Comparison of ENCODE assay signal across 14 cellular contexts in genomic region chr19:11269408-11269807, GRCh38. TPM values are rescaled to one million over a fixed set of nuclear protein-coding genes. Genes with fewer than 3 reads are reported as not detected.
DNase-seq lines count a peak whose midpoint lies in the region; ATAC-seq, FAIRE-seq and TF ChIP-seq lines count a peak whose summit lies in the region.
"Had no signal": no experiment of that assay in that cellular context is flagged by ENCODE, and none has a peak within 500 bp of the region (broad histone marks: within the 10 kb centered on the region; RNA-seq: fewer than 3 reads in every experiment).

No MANE protein-coding gene starts in this region.

- H3K36me3 Mint-ChIP-seq in stimulated activated effector memory CD8-positive, alpha-beta T cell treated with anti-CD3 and anti-CD28 coated beads, Interleukin-12 subunit alpha, Interleukin-12 subunit beta, amount 100 ng/mL, for 72 hours: no peaks in the 10 kb centered on the region
- H3K36me3 Mint-ChIP-seq: natural killer cell treated with Interleukin-12 subunit alpha and Interleukin-12 subunit beta and Interleukin-15 and Interleukin-18, amount 100 ng/mL, for 72 hours had no signal

- no peak overlapping the region for H3K27ac Mint-ChIP-seq in stimulated activated effector memory CD8-positive, alpha-beta T cell treated with anti-CD3 and anti-CD28 coated beads, Interleukin-12 subunit alpha, Interleukin-12 subunit beta, amount 100 ng/mL, for 72 hours
- H3K27ac Mint-ChIP-seq: natural killer cell treated with Interleukin-12 subunit alpha and Interleukin-12 subunit beta and Interleukin-15 and Interleukin-18, amount 100 ng/mL, for 72 hours had no signal

- BruUV-seq in K562 (replicated peaks; lab: Mats Ljungman, UMichigan) (no TSS peak), OCI-LY7 (replicated peaks; lab: Mats Ljungman, UMichigan) (no TSS peak)

- no peak for TF ChIP-seq CTCF in GM13976 (IDR thresholded peaks at IDR 0.05; ENCODE audit: borderline replicate concordance, control extremely low read depth, extremely low read depth, insufficient read depth, missing control alignments)
- no peak for TF ChIP-seq CTCF in K562 (IDR thresholded peaks at IDR 0.05 in 2 of 3, conservative IDR thresholded peaks at IDR 0.05 in 1 of 3; ENCODE audit: insufficient read depth in 2 of 3, low read depth in 1 of 3, low read length in 3 of 3)
- no peak for TF ChIP-seq CTCF in OCI-LY7 (conservative IDR thresholded peaks at IDR 0.05; ENCODE audit: low read length)

- no peaks in the 10 kb centered on the region for H3K9me2 ChIP-seq in OCI-LY7 (ENCODE audit: insufficient read depth, low read length)

- no peak for TF ChIP-seq EP300 in K562 (IDR thresholded peaks at IDR 0.05; ENCODE audit: low read length)

- FAIRE-seq in K562 (lab: Jason Lieb, UNC): no peak

- DNase-seq in GM13976 (ENCODE audit: low spot score) (peak; percentile 16), K562 (ENCODE audit: extremely low read depth in 1 of 4, low spot score in 3 of 4) (peak in 3 of 4 experiments; percentile 8 to 40 (median 38)), glomerular endothelial cell (ENCODE audit: extremely low read depth, low read depth, low spot score) (peak; percentile 75), pulmonary artery endothelial cell (ENCODE audit: low read depth, low spot score) (peak; percentile 68), OCI-LY7 (ENCODE audit: low spot score) (no peak), COR-L47 (lab: John Stamatoyannopoulos, UW) (no peak)
- DNase-seq in stimulated activated effector memory CD8-positive, alpha-beta T cell treated with anti-CD3 and anti-CD28 coated beads, Interleukin-12 subunit alpha, Interleukin-12 subunit beta, amount 100 ng/mL, for 72 hours (ENCODE audit: low spot score in 2 of 2): no peak
- DNase-seq: activated CD4-positive, alpha-beta T cell treated with anti-CD3 and anti-CD28 coated beads, Interleukin-2, amount 50 U/mL, for 1 hour; stimulated activated naive CD8-positive, alpha-beta T cell treated with anti-CD3 and anti-CD28 coated beads, Interleukin-15, Interleukin-2, amounts not matched to agents 100 U/mL and 50 U/mL, for 24 hours had no signal

- no peak for TF ChIP-seq RAD21 in K562 (CRISPR knock-in tag; conservative IDR thresholded peaks at IDR 0.05 in 1 of 2, IDR thresholded peaks at IDR 0.05 in 1 of 2)

- no peaks in the 10 kb centered on the region for H3K9me3 Mint-ChIP-seq in stimulated activated effector memory CD8-positive, alpha-beta T cell treated with anti-CD3 and anti-CD28 coated beads, Interleukin-12 subunit alpha, Interleukin-12 subunit beta, amount 100 ng/mL, for 72 hours
- H3K9me3 Mint-ChIP-seq: natural killer cell treated with Interleukin-12 subunit alpha and Interleukin-12 subunit beta and Interleukin-15 and Interleukin-18, amount 100 ng/mL, for 72 hours had no signal

- no peaks in the 10 kb centered on the region for H3K36me3 ChIP-seq in K562 (ENCODE audit: control insufficient read depth, insufficient read depth, low read length)
- H3K36me3 ChIP-seq in OCI-LY7 (ENCODE audit: insufficient read depth, low read length): no peaks in the 10 kb centered on the region

- no peak overlapping the region; a peak in 1 of 4 replicates for H3K9ac ChIP-seq in K562 (ENCODE audit: insufficient read depth in 1 of 2, low read depth in 2 of 2, low read length in 2 of 2)

- no peaks in the 10 kb centered on the region for H3K9me1 ChIP-seq in K562 (ENCODE audit: control insufficient read depth, insufficient read depth, low read length)

- H4K20me1 ChIP-seq in K562 (replicated peaks; ENCODE audit: control insufficient read depth, insufficient read depth, low read length): 0 out of 2 replicates have a peak, but pooled peaks cover 3% of the 10 kb centered on the region
- H4K20me1 ChIP-seq in OCI-LY7 (ENCODE audit: insufficient read depth, low read length): no peaks in the 10 kb centered on the region

- H3K27ac ChIP-seq in K562 (ENCODE audit: extremely low read depth, low read depth, low read length): peak overlapping the region; percentile 46; the same call in 1 of the 3 replicates
- H3K27ac ChIP-seq in OCI-LY7 (ENCODE audit: low read depth, low read length, poor library complexity, severe bottlenecking): no peak overlapping the region
- H3K27ac ChIP-seq: C4-2B, SK-N-MC had no signal

- intact Hi-C loops in K562 (cut with micrococcal nuclease): no loop called here
- intact Hi-C loops in OCI-LY7 (cut with micrococcal nuclease; ENCODE audit: unreplicated experiment): no loop called here

- H2AFZ ChIP-seq in K562 (ENCODE audit: low read depth, low read length) (peak overlapping the region; percentile 10; the same call in 1 of the 2 replicates), OCI-LY7 (ENCODE audit: low read length) (no peak overlapping the region)

- 21% methylated on average over 4 of the region's 7 CpGs for WGBS in K562 (ENCODE audit: insufficient coverage, low coverage, missing lambda C conversion rate)

- H3K4me1 ChIP-seq in K562 (replicated peaks in 1 of 2; ENCODE audit: control insufficient read depth in 2 of 2, insufficient read depth in 2 of 2, low read length in 2 of 2): peaks cover 9 to 10% of the 10 kb centered on the region in 2 experiments; a peak in 3 of 5 replicates
- H3K4me1 ChIP-seq in OCI-LY7 (ENCODE audit: insufficient read depth, low read length, poor library complexity, severe bottlenecking): peaks cover 9% of the 10 kb centered on the region

- H3K4me1 Mint-ChIP-seq in stimulated activated effector memory CD8-positive, alpha-beta T cell treated with anti-CD3 and anti-CD28 coated beads, Interleukin-12 subunit alpha, Interleukin-12 subunit beta, amount 100 ng/mL, for 72 hours: no peaks in the 10 kb centered on the region

- H3K9me3 ChIP-seq in K562 (replicated peaks; ENCODE audit: control insufficient read depth, insufficient read depth, low read depth, low read length): no peaks in the 10 kb centered on the region
- no peaks in the 10 kb centered on the region for H3K9me3 ChIP-seq in OCI-LY7 (ENCODE audit: low read length)

- in situ Hi-C loops in GM13976 (cut with MboI; ENCODE audit: low sequenced_read_pairs, unreplicated experiment) (no loop called here), K562 (cut with MboI) (no loop called here)

- no peak overlapping the region for H3K4me3 Mint-ChIP-seq in stimulated activated effector memory CD8-positive, alpha-beta T cell treated with anti-CD3 and anti-CD28 coated beads, Interleukin-12 subunit alpha, Interleukin-12 subunit beta, amount 100 ng/mL, for 72 hours
- H3K4me3 Mint-ChIP-seq: natural killer cell treated with Interleukin-12 subunit alpha and Interleukin-12 subunit beta and Interleukin-15 and Interleukin-18, amount 100 ng/mL, for 72 hours had no signal

- CTCF ChIA-PET in K562 (lab: Yijun Ruan, JAX; ENCODE audit: low intra/inter-chr PET ratio): no interaction called here
- CTCF ChIA-PET in OCI-LY7 (lab: Charles Lee; ENCODE audit: unreplicated experiment): no interaction called here

- POLR2A ChIA-PET in K562 (lab: Yijun Ruan, JAX): no interaction called here
- POLR2A ChIA-PET in OCI-LY7 (lab: Charles Lee): no interaction called here

- H3K4me3 ChIP-seq in K562: no peak overlapping the region
- no peak overlapping the region for H3K4me3 ChIP-seq in OCI-LY7 (ENCODE audit: low read depth, low read length, poor library complexity, severe bottlenecking)
- H3K4me3 ChIP-seq: SK-N-MC had no signal

- ATAC-seq in K562 (peak; percentile 38; the same call in 1 of the 3 replicates), HG02678 (IDR thresholded peaks at IDR 0.05; ENCODE audit: unreplicated experiment) (no peak)
- ATAC-seq in stimulated activated effector memory CD8-positive, alpha-beta T cell treated with anti-CD3 and anti-CD28 coated beads, Interleukin-12 subunit alpha, Interleukin-12 subunit beta, amount 100 ng/mL, for 72 hours: no peak
- ATAC-seq: natural killer cell treated with Interleukin-12 subunit alpha and Interleukin-12 subunit beta and Interleukin-15 and Interleukin-18, amount 100 ng/mL, for 72 hours; stimulated activated naive CD8-positive, alpha-beta T cell treated with anti-CD3 and anti-CD28 coated beads, Interleukin-15, Interleukin-2, amounts not matched to agents 100 U/mL and 50 U/mL, for 24 hours had no signal

- H3K4me2 ChIP-seq in K562 (ENCODE audit: insufficient read depth, low read length): no peak overlapping the region
- H3K4me2 ChIP-seq in OCI-LY7 (ENCODE audit: low read length): no peak overlapping the region

- peaks cover 0 to 8% of the 10 kb centered on the region in 2 experiments; a peak in 3 of 5 replicates for H3K27me3 ChIP-seq in K562 (ENCODE audit: control insufficient read depth in 2 of 2, insufficient read depth in 2 of 2, low read length in 2 of 2)

- no peak for TF ChIP-seq POLR2A in K562 (conservative IDR thresholded peaks at IDR 0.05)

- H3K79me2 ChIP-seq in K562 (ENCODE audit: control insufficient read depth, insufficient read depth, low read length) (no peaks in the 10 kb centered on the region), OCI-LY7 (ENCODE audit: insufficient read depth, low read depth, low read length) (no peaks in the 10 kb centered on the region)

RNA-seq across cellular contexts. Expression of gene DOCK6, which starts 7.1 kb away (rescaled TPM):
- total RNA-seq in K562 (2011; cell fraction: chromatin; rRNA removed; ENCODE audit: low replicate concordance): 79.9 and 184 TPM in 2 replicates
- 88.2 and 89.2 TPM in 2 replicates for total RNA-seq in K562 (2011; cell fraction: nucleolus; rRNA removed)
- 65.6 and 76.9 TPM in 2 replicates for total RNA-seq in K562 (2011; cell fraction: nucleoplasm; rRNA removed)
- total RNA-seq in K562 (2014; rRNA removed) (3.8 and 5.7 TPM in 2 replicates), K562 (2014; rRNA removed; fragmentation: Illumina TruSeq; extraction: Trizol) (2.0 and 2.4 TPM in 2 replicates), K562 (2015; rRNA removed; fragmentation: Illumina TruSeq; extraction: Trizol) (1.9 and 2.3 TPM in 2 replicates), K562 (2021) (19.3 and 20.2 TPM in 2 replicates), glomerular endothelial cell (188 and 342 TPM in 2 replicates), pulmonary artery endothelial cell (53.3 and 66.8 TPM in 2 replicates), OCI-LY7 (2022) (74.6 and 78.2 TPM in 2 replicates)
- polyA plus RNA-seq in K562 (2011; rRNA removed) (7.0 and 14.5 TPM in 2 replicates), K562 (2014; fragmentation: Illumina TruSeq; extraction: Trizol) (4.4 and 7.3 TPM in 2 replicates), K562 (2014; fragmentation: Nextera tagmentation; extraction: Ambion mirVana) (under 1 TPM; 0.35 to 0.46 TPM), K562 (2014; rRNA removed) (10.0 and 11.8 TPM in 2 replicates)
- polyA plus RNA-seq in K562 (2011; cell fraction: cytosol; rRNA removed): 8.0 and 14.5 TPM in 2 replicates
- 78.6 and 79.9 TPM in 2 replicates for polyA plus RNA-seq in K562 (2011; cell fraction: nucleus; rRNA removed)
- 7.9 and 22.7 TPM in 2 replicates for polyA plus RNA-seq in K562 (2012)
- polyA minus RNA-seq in K562 (2011; rRNA and poly(A)+ RNA removed): 5.3 and 5.8 TPM in 2 replicates
- 8.8 and 17.8 TPM in 2 replicates for polyA minus RNA-seq in K562 (2011; cell fraction: cytosol; rRNA and poly(A)+ RNA removed)
- 15.8 and 20.2 TPM in 2 replicates for polyA minus RNA-seq in K562 (2011; cell fraction: nucleus; rRNA and poly(A)+ RNA removed)
- 16.6 and 24.1 TPM in 2 replicates for total RNA-seq in OCI-LY7 (2014; rRNA removed; shearing (Covaris generic))

RNA-seq across cellular contexts. Expression of gene TSPAN16, which starts 26.6 kb away (rescaled TPM):
- not detected in 2 replicates for total RNA-seq in K562 (2011; cell fraction: chromatin; rRNA removed; ENCODE audit: low replicate concordance)
- not detected in 2 replicates for total RNA-seq in K562 (2011; cell fraction: nucleolus; rRNA removed)
- not detected in 2 replicates for total RNA-seq in K562 (2011; cell fraction: nucleoplasm; rRNA removed)
- not detected in 2 replicates for total RNA-seq in K562 (2014; rRNA removed)
- total RNA-seq in K562 (2014; rRNA removed; fragmentation: Illumina TruSeq; extraction: Trizol): not detected in 2 replicates
- not detected in 2 replicates for total RNA-seq in K562 (2015; rRNA removed; fragmentation: Illumina TruSeq; extraction: Trizol)
- total RNA-seq in K562 (2021): not detected in 2 replicates
- polyA plus RNA-seq in K562 (2011; rRNA removed): not detected in 2 replicates
- polyA plus RNA-seq in K562 (2011; cell fraction: cytosol; rRNA removed): not detected in 2 replicates
- polyA plus RNA-seq in K562 (2011; cell fraction: nucleus; rRNA removed): not detected in 2 replicates
- not detected in 2 replicates for polyA plus RNA-seq in K562 (2012)
- polyA plus RNA-seq in K562 (2014; fragmentation: Illumina TruSeq; extraction: Trizol): not detected in 2 replicates
- not detected for polyA plus RNA-seq in K562 (2014; fragmentation: Nextera tagmentation; extraction: Ambion mirVana)
- polyA plus RNA-seq in K562 (2014; rRNA removed): not detected in 2 replicates
- polyA minus RNA-seq in K562 (2011; rRNA and poly(A)+ RNA removed): not detected in 2 replicates
- polyA minus RNA-seq in K562 (2011; cell fraction: cytosol; rRNA and poly(A)+ RNA removed): not detected in 2 replicates
- not detected in 2 replicates for polyA minus RNA-seq in K562 (2011; cell fraction: nucleus; rRNA and poly(A)+ RNA removed)
- not detected in 2 replicates for total RNA-seq in glomerular endothelial cell
- not detected in 2 replicates for total RNA-seq in pulmonary artery endothelial cell
- not detected in 2 replicates for total RNA-seq in OCI-LY7 (2014; rRNA removed; shearing (Covaris generic))
- total RNA-seq in OCI-LY7 (2022): not detected in 2 replicates
- total RNA-seq: cerebellum; natural killer cell treated with Interleukin-12 subunit alpha and Interleukin-12 subunit beta and Interleukin-15 and Interleukin-18, amount 100 ng/mL, for 72 hours had no signal

RNA-seq across cellular contexts. Expression of gene ANGPTL8, which starts 30.0 kb away (rescaled TPM):
- total RNA-seq in K562 (2011; cell fraction: chromatin; rRNA removed; ENCODE audit: low replicate concordance): not detected in 2 replicates
- total RNA-seq in K562 (2011; cell fraction: nucleolus; rRNA removed): not detected in 2 replicates
- total RNA-seq in K562 (2011; cell fraction: nucleoplasm; rRNA removed): not detected in 2 replicates
- total RNA-seq in K562 (2014; rRNA removed) (not detected in 2 replicates), K562 (2014; rRNA removed; fragmentation: Illumina TruSeq; extraction: Trizol) (not detected in 2 replicates), K562 (2015; rRNA removed; fragmentation: Illumina TruSeq; extraction: Trizol) (not detected in 2 replicates), K562 (2021) (not detected in 2 replicates), glomerular endothelial cell (not detected in 2 replicates), pulmonary artery endothelial cell (not detected in 2 replicates), OCI-LY7 (2022) (1.0 TPM in 1 of 2 replicates, not detected in the other)
- polyA plus RNA-seq in K562 (2011; rRNA removed) (not detected in 2 replicates), K562 (2014; fragmentation: Illumina TruSeq; extraction: Trizol) (not detected in 2 replicates), K562 (2014; fragmentation: Nextera tagmentation; extraction: Ambion mirVana) (not detected), K562 (2014; rRNA removed) (not detected in 2 replicates)
- polyA plus RNA-seq in K562 (2011; cell fraction: cytosol; rRNA removed): not detected in 2 replicates
- polyA plus RNA-seq in K562 (2011; cell fraction: nucleus; rRNA removed): not detected in 2 replicates
- polyA plus RNA-seq in K562 (2012): not detected in 2 replicates
- not detected in 2 replicates for polyA minus RNA-seq in K562 (2011; rRNA and poly(A)+ RNA removed)
- not detected in 2 replicates for polyA minus RNA-seq in K562 (2011; cell fraction: cytosol; rRNA and poly(A)+ RNA removed)
- polyA minus RNA-seq in K562 (2011; cell fraction: nucleus; rRNA and poly(A)+ RNA removed): not detected in 2 replicates
- not detected in 2 replicates for total RNA-seq in OCI-LY7 (2014; rRNA removed; shearing (Covaris generic))
- total RNA-seq: cerebellum; natural killer cell treated with Interleukin-12 subunit alpha and Interleukin-12 subunit beta and Interleukin-15 and Interleukin-18, amount 100 ng/mL, for 72 hours had no signal

Comparison
In these comparisons a context has a peak if more than half of its experiments do, and no peak if none do; other contexts are left out.
1. DNase-seq: peak in GM13976 (single experiment), K562 (3 of 4), glomerular endothelial cell (single experiment) and pulmonary artery endothelial cell (single experiment); none in OCI-LY7 (single experiment), stimulated activated effector memory CD8-positive, alpha-beta T cell treated with anti-CD3 and anti-CD28 coated beads, Interleukin-12 subunit alpha, Interleukin-12 subunit beta, amount 100 ng/mL, for 72 hours (0 of 2) and COR-L47 (single experiment).